In genomic region chr1:28580706-28581530, GRCh38 we compare ENCODE assay signal across 8 cellular contexts. TPM values are rescaled to one million over a fixed set of nuclear protein-coding genes. Genes with fewer than 3 reads are reported as not detected.
A peak's percentile ranks its signal among the peaks of the same experiment; 100 is the strongest.
DNase-seq lines count a peak whose midpoint lies in the region; ATAC-seq and TF ChIP-seq lines count a peak whose summit lies in the region.

No MANE protein-coding gene starts in this region.

- TF ChIP-seq CTCF in GM12875 (IDR thresholded peaks at IDR 0.05; ENCODE audit: borderline replicate concordance, insufficient read depth, low read depth, low read length) = peak; percentile 26; the same call in 1 of the 2 replicates
- no peak for TF ChIP-seq CTCF in glutamatergic neuron (IDR thresholded peaks at IDR 0.05; ENCODE audit: partially characterized antibody, unreplicated experiment)
- TF ChIP-seq CTCF in ovary (IDR thresholded peaks at IDR 0.05) = no peak

- H3K9me3 Mint-ChIP-seq in glutamatergic neuron (ENCODE audit: unreplicated experiment) = peaks cover 10% of the 10 kb centered on the region

- intact Hi-C loops in ovary (cut with DNase I) = no loop called here

- H3K27me3 ChIP-seq in ACC112 (ENCODE audit: insufficient read depth, low read length) (no peaks in the 10 kb centered on the region), ovary (no peaks in the 10 kb centered on the region)

- ATAC-seq in HG03045 (IDR thresholded peaks at IDR 0.05; ENCODE audit: unreplicated experiment) = peak; percentile 10

- WGBS in ovary, 3 donors = 0 to 1% (median 1%) methylated on average over 26 of the region's 26 CpGs

- DNase-seq in NOMO-1 treated with DMSO at 0.1 percent for 48 hours (lab: John Stamatoyannopoulos, UW; ENCODE audit: unreplicated experiment) (peak; percentile 58), glutamatergic neuron (peak; percentile 48), ovary (peak in 1 of 5 donors; percentile 29), kidney glomerular epithelial cell (lab: John Stamatoyannopoulos, UW) (no peak)
- DNase-seq in activated effector memory CD4-positive, alpha-beta T cell treated with Interleukin-2 at 50 U/mL for 16 hours = peak; percentile 56

- H3K4me3 Mint-ChIP-seq in glutamatergic neuron (ENCODE audit: unreplicated experiment) = peak overlapping the region; percentile 95

- peaks cover 13% of the 10 kb centered on the region for H3K4me1 Mint-ChIP-seq in glutamatergic neuron (ENCODE audit: low read depth, unreplicated experiment)

- H3K27ac ChIP-seq in ACC112 (ENCODE audit: low read depth, low read length) (peak overlapping the region; percentile 54), ovary (peak overlapping the region; percentile 56 to 73)

- no peaks in the 10 kb centered on the region for H3K36me3 Mint-ChIP-seq in glutamatergic neuron (ENCODE audit: unreplicated experiment)

- peaks cover 6% of the 10 kb centered on the region for H3K4me1 ChIP-seq in ACC112 (ENCODE audit: control insufficient read depth, insufficient read depth, low read length, unreplicated experiment)
- H3K4me1 ChIP-seq in ovary (ENCODE audit: insufficient read depth) = peaks cover 2% of the 10 kb centered on the region

- H2AFZ ChIP-seq in ACC112 (ENCODE audit: low read length, unreplicated experiment) = no peak overlapping the region

- no peak for TF ChIP-seq EP300 in ovary (IDR thresholded peaks at IDR 0.05)

- peaks cover 28% of the 10 kb centered on the region for H3K79me2 ChIP-seq in ACC112 (ENCODE audit: control insufficient read depth, insufficient read depth, low read length, unreplicated experiment)

- H3K36me3 ChIP-seq in ACC112 (ENCODE audit: insufficient read depth, low read length) (peaks cover 32% of the 10 kb centered on the region), ovary (no peaks in the 10 kb centered on the region)

- H3K4me3 ChIP-seq in ACC112 (ENCODE audit: low read depth, low read length) (peak overlapping the region; percentile 96), GM12875 (ENCODE audit: low read depth, low read length) (peak overlapping the region; percentile 66), ovary (peak overlapping the region; percentile 84)

- TF ChIP-seq POLR2A in ovary (IDR thresholded peaks at IDR 0.05) = no peak

- H3K27me3 Mint-ChIP-seq in glutamatergic neuron (ENCODE audit: unreplicated experiment) = peaks cover 2% of the 10 kb centered on the region

- no peaks in the 10 kb centered on the region for H3K9me3 ChIP-seq in ovary

- peak overlapping the region; percentile 92 for H3K27ac Mint-ChIP-seq in glutamatergic neuron (ENCODE audit: unreplicated experiment)

RNA-seq across cellular contexts. Expression of gene RAB42, which starts 11.1 kb away (rescaled TPM):
- 0.69 TPM for total RNA-seq in glutamatergic neuron (ENCODE audit: unreplicated experiment)
- total RNA-seq in ovary = 1 to 10 TPM in 2 of 7 donors, under 1 TPM in 4, not detected in 1; 0.36 to 4.2 (median 0.89) TPM
- polyA plus RNA-seq in ovary = 1 to 10 TPM in 1 of 2 donors, under 1 TPM in 1; 0.82 to 1.3 TPM

RNA-seq across cellular contexts. Expression of gene TRNAU1AP, which starts 28.0 kb away (rescaled TPM):
- total RNA-seq in glutamatergic neuron (ENCODE audit: unreplicated experiment) = 39.8 TPM
- total RNA-seq in ovary = 10 to 100 TPM; 18.8 to 27.7 (median 20.6) TPM
- polyA plus RNA-seq in ovary = 10 to 100 TPM; 20.7 to 37.6 TPM
